Comparison of ENCODE assay signal across 27 cellular contexts in the genomic region with DNA sequence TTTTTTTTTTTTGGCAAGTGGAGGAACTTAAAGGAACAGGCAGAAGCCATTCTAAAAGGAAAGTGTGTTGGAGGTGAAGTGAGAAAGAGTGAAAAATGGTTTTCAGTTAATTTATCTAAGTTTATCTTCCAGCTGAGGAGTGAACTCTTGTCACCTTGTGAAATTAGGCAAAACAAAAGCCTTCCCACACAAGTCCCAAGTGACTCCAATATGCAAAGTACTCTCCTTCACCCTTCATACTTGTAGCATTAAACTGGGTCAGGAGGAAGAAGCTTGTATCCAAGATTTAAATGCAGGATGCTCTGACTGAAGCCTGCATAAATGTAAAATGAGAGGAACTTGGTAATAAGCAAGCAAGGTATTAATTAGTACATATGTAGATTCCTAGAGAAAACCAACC.
"Had no signal": no experiment of that assay in that cellular context is flagged by ENCODE, and none has a peak within 500 bp of the region (broad histone marks: within the 10 kb centered on the region; RNA-seq: fewer than 3 reads in every experiment).

No MANE protein-coding gene starts in this region.

- H3K27ac ChIP-seq: ascending aorta, breast epithelium, cardiac muscle cell, coronary artery, dorsolateral prefrontal cortex had no signal

- H3K36me3 ChIP-seq: ascending aorta, breast epithelium, cardiac muscle cell had no signal

- FAIRE-seq: frontal cortex had no signal

- H3K4me1 ChIP-seq: ascending aorta, breast epithelium had no signal

- H3K4me3 ChIP-seq: ascending aorta, breast epithelium, cardiac muscle cell, coronary artery, dorsolateral prefrontal cortex had no signal

- H3K27me3 ChIP-seq: ascending aorta, breast epithelium, cardiac muscle cell, dorsolateral prefrontal cortex had no signal

- H3K9me3 ChIP-seq: ascending aorta, breast epithelium had no signal

- DNase-seq: activated CD4-positive, alpha-beta memory T cell treated with anti-CD3 and anti-CD28 coated beads for 36 hours; activated CD4-positive, alpha-beta T cell treated with anti-CD3 and anti-CD28 coated beads for 36 hours; activated CD4-positive, alpha-beta T cell treated with anti-CD3 and anti-CD28 coated beads, Interleukin-2, amount 10 ng/mL, durations not matched to agents 24 days and 14 days; activated CD4-positive, CD25-positive, alpha-beta regulatory T cell; activated CD4-positive, CD25-positive, alpha-beta regulatory T cell treated with anti-CD3 and anti-CD28 coated beads, Interleukin-2, amount 50 U/mL, for 72 hours; activated CD8-positive, alpha-beta memory T cell treated with anti-CD3 and anti-CD28 coated beads, Interleukin-2, amount 10 ng/mL, durations not matched to agents 7 days and 5 days; activated CD8-positive, alpha-beta memory T cell treated with anti-CD3 and anti-CD28 coated beads, Interleukin-2, amount 50 U/mL, for 4 hours; activated CD8-positive, alpha-beta T cell treated with anti-CD3 and anti-CD28 coated beads, Interleukin-2, amount 10 ng/mL, durations not matched to agents 7 days and 5 days; activated gamma-delta T cell; activated naive CD4-positive, alpha-beta T cell; activated naive CD4-positive, alpha-beta T cell treated with anti-CD3 and anti-CD28 coated beads, Interleukin-2, amount 10 ng/mL, durations not matched to agents 7 days and 5 days; activated naive CD8-positive, alpha-beta T cell treated with anti-CD3 and anti-CD28 coated beads, Interleukin-2, amount 10 ng/mL, durations not matched to agents 7 days and 5 days; activated T-cell treated with anti-CD3 and anti-CD28 coated beads, Interleukin-2, amount 50 U/mL, for 1 hour; activated T-cell treated with anti-CD3 and anti-CD28 coated beads, Interleukin-2, amount 50 U/mL, for 48 hours; central memory CD4-positive, alpha-beta T cell; dorsolateral prefrontal cortex; effector memory CD4-positive, alpha-beta T cell; endodermal cell; foreskin fibroblast; T-helper 2 cell had no signal

- ATAC-seq: activated CD4-positive, alpha-beta T cell treated with anti-CD3 and anti-CD28 coated beads for 36 hours; activated CD8-positive, alpha-beta memory T cell treated with anti-CD3 and anti-CD28 coated beads, Interleukin-2, amount 10 ng/mL, durations not matched to agents 7 days and 5 days; activated CD8-positive, alpha-beta T cell treated with anti-CD3 and anti-CD28 coated beads, Interleukin-2, amount 10 ng/mL, durations not matched to agents 7 days and 5 days; activated naive CD4-positive, alpha-beta T cell treated with anti-CD3 and anti-CD28 coated beads, Interleukin-2, amount 50 U/mL, for 72 hours; esophagus mucosa had no signal
